Comparison of ENCODE assay signal across 1 cellular context in the genomic region with DNA sequence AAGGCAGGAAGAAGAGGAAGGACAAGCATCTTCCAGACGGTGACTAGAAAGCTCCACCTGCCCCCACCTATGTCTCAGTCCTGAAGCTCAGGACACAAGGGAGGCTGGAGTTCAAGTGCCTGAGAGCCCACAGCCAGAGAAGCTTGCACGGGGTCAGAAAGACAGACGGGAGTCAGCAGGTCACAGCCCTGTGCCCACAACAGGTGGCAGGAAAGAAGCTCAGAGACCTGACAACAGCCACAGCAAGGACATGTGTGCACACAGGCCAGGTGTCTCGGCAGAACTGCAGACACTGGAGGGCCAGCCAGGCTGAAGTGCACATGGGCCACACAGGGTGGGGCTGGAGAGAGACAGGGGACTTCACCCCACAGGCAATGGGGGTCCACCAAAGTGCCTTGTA.
A peak's percentile ranks its signal among the peaks of the same experiment; 100 is the strongest.
TF ChIP-seq lines count a peak whose summit lies in the region.

No MANE protein-coding gene starts in this region.

TF ChIP-seq in GM12878, 131 proteins besides CTCF, POLR2A, EP300 and RAD21 (continued from another document):
- TF ChIP-seq TCF12 (IDR thresholded peaks at IDR 0.05; ENCODE audit: low read depth, low read length) (peak; percentile 55; the same call in 1 of the 2 replicates), E2F4 (IDR thresholded peaks at IDR 0.05; ENCODE audit: low read depth, low read length) (no peak), JUNB (IDR thresholded peaks at IDR 0.05) (no peak)
